In the genomic region with DNA sequence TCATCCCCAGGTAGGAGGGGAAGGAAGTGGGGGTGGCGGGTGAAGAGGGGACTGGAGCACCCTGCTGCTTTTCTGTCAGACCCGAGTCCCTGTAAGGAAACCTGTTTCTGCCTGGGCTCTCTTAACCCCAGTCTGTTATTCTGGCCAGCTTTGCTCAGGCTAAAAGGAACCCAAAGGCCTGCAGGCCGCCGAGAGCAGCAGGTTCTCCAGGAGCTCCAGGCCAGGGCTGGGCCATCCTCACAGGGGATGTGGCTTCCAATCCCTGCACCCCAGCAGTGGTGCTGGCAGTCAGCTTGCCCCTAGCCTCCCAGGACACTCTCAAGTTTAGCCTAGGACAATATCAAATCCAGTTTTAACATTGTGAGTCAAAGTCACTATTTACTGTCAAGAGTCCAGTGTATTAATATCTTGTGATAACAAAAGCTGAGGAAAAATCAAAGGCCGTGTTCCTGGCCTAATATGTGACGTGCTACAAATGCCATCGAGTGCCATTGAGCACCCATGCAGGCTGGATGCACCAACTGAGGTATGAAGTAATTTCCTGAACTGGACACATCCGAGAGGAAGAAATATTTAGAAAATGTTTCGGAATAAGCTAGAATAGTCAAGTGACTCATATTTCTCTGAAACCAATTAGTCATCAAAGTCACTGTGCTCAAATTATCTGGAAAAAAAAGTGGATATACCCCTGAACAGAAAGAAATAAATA, we compare ENCODE assay signal across 1 cellular context.
TF ChIP-seq lines count a peak whose summit lies in the region.

No MANE protein-coding gene starts in this region.

TF ChIP-seq in H1, 55 proteins besides CTCF, POLR2A, EP300 and RAD21 (continued from another document):
- TF ChIP-seq, protein P1, sequence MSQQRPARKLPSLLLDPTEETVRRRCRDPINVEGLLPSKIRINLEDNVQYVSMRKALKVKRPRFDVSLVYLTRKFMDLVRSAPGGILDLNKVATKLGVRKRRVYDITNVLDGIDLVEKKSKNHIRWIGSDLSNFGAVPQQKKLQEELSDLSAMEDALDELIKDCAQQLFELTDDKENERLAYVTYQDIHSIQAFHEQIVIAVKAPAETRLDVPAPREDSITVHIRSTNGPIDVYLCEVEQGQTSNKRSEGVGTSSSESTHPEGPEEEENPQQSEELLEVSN (IDR thresholded peaks at IDR 0.05): no peak
- TF ChIP-seq GTF2F1 (IDR thresholded peaks at IDR 0.05; ENCODE audit: borderline replicate concordance, low read depth, low read length) (no peak), GABPA (IDR thresholded peaks at IDR 0.05; ENCODE audit: borderline replicate concordance, insufficient read depth, low read length) (no peak), CREB1 (IDR thresholded peaks at IDR 0.05) (no peak), KDM1A (IDR thresholded peaks at IDR 0.05; ENCODE audit: borderline replicate concordance, low read length) (no peak), KDM4A (IDR thresholded peaks at IDR 0.05; ENCODE audit: low read depth, low read length, severe bottlenecking) (no peak), CBX5 (IDR thresholded peaks at IDR 0.05; ENCODE audit: low read depth, low read length) (no peak), BCL11A (IDR thresholded peaks at IDR 0.05; ENCODE audit: low read depth in 2 of 2, low read length in 2 of 2) (no peak), ASH2L (IDR thresholded peaks at IDR 0.05; ENCODE audit: low read length) (no peak), ZNF274 (IDR thresholded peaks at IDR 0.05; ENCODE audit: borderline replicate concordance, extremely low read depth, low read length) (no peak), ATF3 (IDR thresholded peaks at IDR 0.05; ENCODE audit: insufficient read depth, low read depth, low read length) (no peak), FOSL1 (IDR thresholded peaks at IDR 0.05; ENCODE audit: insufficient read depth, low read depth, low read length) (no peak), SP2 (IDR thresholded peaks at IDR 0.05; ENCODE audit: low read length) (no peak), JUND (IDR thresholded peaks at IDR 0.05; ENCODE audit: low read length) (no peak)
- TF ChIP-seq, protein P2, sequence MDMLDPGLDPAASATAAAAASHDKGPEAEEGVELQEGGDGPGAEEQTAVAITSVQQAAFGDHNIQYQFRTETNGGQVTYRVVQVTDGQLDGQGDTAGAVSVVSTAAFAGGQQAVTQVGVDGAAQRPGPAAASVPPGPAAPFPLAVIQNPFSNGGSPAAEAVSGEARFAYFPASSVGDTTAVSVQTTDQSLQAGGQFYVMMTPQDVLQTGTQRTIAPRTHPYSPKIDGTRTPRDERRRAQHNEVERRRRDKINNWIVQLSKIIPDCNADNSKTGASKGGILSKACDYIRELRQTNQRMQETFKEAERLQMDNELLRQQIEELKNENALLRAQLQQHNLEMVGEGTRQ (IDR thresholded peaks at IDR 0.05; ENCODE audit: low read length): no peak
